In genomic region chr3:179071161-179071568, GRCh38 we compare ENCODE assay signal across 8 cellular contexts. TPM values are rescaled to one million over a fixed set of nuclear protein-coding genes. Genes with fewer than 3 reads are reported as not detected.
DNase-seq lines count a peak whose midpoint lies in the region; ATAC-seq, FAIRE-seq and TF ChIP-seq lines count a peak whose summit lies in the region.

No MANE protein-coding gene starts in this region.

- peaks cover 3 to 5% of the 10 kb centered on the region in 2 donors for H3K36me3 ChIP-seq in kidney (ENCODE audit: control insufficient read depth in 1 of 2, insufficient read depth in 2 of 2, low read length in 2 of 2)

- intact Hi-C loops in kidney (cut with DNase I): no loop called here

- H3K4me3 ChIP-seq in kidney (ENCODE audit: low read length in 2 of 2): peak overlapping the region; percentile 89 to 96

- DNase-seq in C1 segment of cervical spinal cord (lab: John Stamatoyannopoulos, UW) (peak in 8 of 14 donors; percentile 46 to 80 (median 70)), T follicular helper cell (ENCODE audit: low read depth) (peak; percentile 46), astrocyte of the hippocampus (ENCODE audit: low read depth, low spot score) (peak; percentile 80), kidney (no peak), NCI-H510A treated with DMSO at 0.1 percent for 48 hours (lab: John Stamatoyannopoulos, UW) (no peak)
- DNase-seq in stimulated activated CD4-positive, alpha-beta T cell treated with anti-CD3 and anti-CD28 coated beads, Interleukin-2, amount 100 ng/mL, for 24 hours: peak; percentile 62 to 71

- H3K9ac ChIP-seq in kidney (ENCODE audit: low read length in 2 of 2): peak overlapping the region; percentile 2 to 90

- ATAC-seq in GM19438 (IDR thresholded peaks at IDR 0.05; ENCODE audit: low read depth, unreplicated experiment): peak; percentile 45
- ATAC-seq in HG03469 (IDR thresholded peaks at IDR 0.05; ENCODE audit: unreplicated experiment): peak; percentile 17

- TF ChIP-seq CTCF in kidney (IDR thresholded peaks at IDR 0.05; ENCODE audit: borderline replicate concordance, extremely low read depth, insufficient read depth): no peak

- no peaks in the 10 kb centered on the region for H3K9me3 ChIP-seq in kidney (ENCODE audit: control insufficient read depth in 1 of 2, low read length in 2 of 2)

- H3K27ac ChIP-seq in kidney (ENCODE audit: low read depth in 2 of 2, low read length in 2 of 2): peak overlapping the region; percentile 76 to 82

- H3K4me1 ChIP-seq in kidney (ENCODE audit: control insufficient read depth in 1 of 2, insufficient read depth in 1 of 2, low read depth in 1 of 2, low read length in 2 of 2): no peaks in the 10 kb centered on the region

- no peak for FAIRE-seq in kidney (lab: Jason Lieb, UNC)

RNA-seq across cellular contexts. Expression of gene ZMAT3, which starts 0.4 kb away (rescaled TPM):
- 26.1 TPM for total RNA-seq in kidney
- 4.2 TPM for polyA plus RNA-seq in kidney (ENCODE audit: insufficient read depth, low read depth, low replicate concordance)

Comparison
In these comparisons a context has a peak if more than half of its experiments do, and no peak if none do; other contexts are left out.
1. DNase-seq: peak in C1 segment of cervical spinal cord (8 of 14), T follicular helper cell (single experiment), astrocyte of the hippocampus (single experiment) and stimulated activated CD4-positive, alpha-beta T cell treated with anti-CD3 and anti-CD28 coated beads, Interleukin-2, amount 100 ng/mL, for 24 hours (2 of 2); none in kidney (single experiment) and NCI-H510A treated with DMSO at 0.1 percent for 48 hours (single experiment).